In genomic region chr2:145692971-145693478, GRCh38 we compare ENCODE assay signal across 9 cellular contexts.
DNase-seq lines count a peak whose midpoint lies in the region; ATAC-seq and TF ChIP-seq lines count a peak whose summit lies in the region.
"Had no signal": no experiment of that assay in that cellular context is flagged by ENCODE, and none has a peak within 500 bp of the region (broad histone marks: within the 10 kb centered on the region; RNA-seq: fewer than 3 reads in every experiment).

No MANE protein-coding gene starts in this region.

- H3K36me3 Mint-ChIP-seq in endothelial cell (ENCODE audit: low read depth, unreplicated experiment) (no peaks in the 10 kb centered on the region), WTC11 (no peaks in the 10 kb centered on the region)

- no peak overlapping the region for H3K27ac Mint-ChIP-seq in endothelial cell (ENCODE audit: unreplicated experiment)
- H3K27ac Mint-ChIP-seq in WTC11, result no peak overlapping the region
- H3K27ac Mint-ChIP-seq: T-helper 1 cell treated with Interleukin-12 subunit alpha and Interleukin-12 subunit beta and Interleukin-4 antibody, amounts not matched to agents 30 μg/mL and 1 μg/mL, for 36 hours had no signal

- no peak overlapping the region for H3K4me3 Mint-ChIP-seq in endothelial cell (ENCODE audit: unreplicated experiment)
- no peak overlapping the region for H3K4me3 Mint-ChIP-seq in WTC11
- H3K4me3 Mint-ChIP-seq: T-helper 1 cell treated with Interleukin-12 subunit alpha and Interleukin-12 subunit beta and Interleukin-4 antibody, amounts not matched to agents 30 μg/mL and 1 μg/mL, for 36 hours had no signal

- H3K9me3 Mint-ChIP-seq in endothelial cell (ENCODE audit: unreplicated experiment), result no peaks in the 10 kb centered on the region
- no peaks in the 10 kb centered on the region for H3K9me3 Mint-ChIP-seq in WTC11
- H3K9me3 Mint-ChIP-seq: T-helper 1 cell treated with Interleukin-12 subunit alpha and Interleukin-12 subunit beta and Interleukin-4 antibody, amounts not matched to agents 30 μg/mL and 1 μg/mL, for 36 hours had no signal

- POLR2A ChIA-PET in WTC11 (lab: Charles Lee), result no interaction called here

- H3K27me3 Mint-ChIP-seq in endothelial cell (ENCODE audit: unreplicated experiment), result no peaks in the 10 kb centered on the region
- H3K27me3 Mint-ChIP-seq in WTC11 (ENCODE audit: low read depth), result no peaks in the 10 kb centered on the region

- H3K4me3 ChIP-seq in fibroblast of pulmonary artery (replicated peaks; ENCODE audit: low read depth, low read length), result no peak overlapping the region

- peak; percentile 70 for ATAC-seq in GM18519 (IDR thresholded peaks at IDR 0.05; ENCODE audit: low FRiP score, unreplicated experiment)
- peak; percentile 87 for ATAC-seq in HG02678 (IDR thresholded peaks at IDR 0.05; ENCODE audit: unreplicated experiment)
- ATAC-seq in WTC11, result no peak

- H3K4me1 Mint-ChIP-seq in endothelial cell (ENCODE audit: unreplicated experiment) (no peaks in the 10 kb centered on the region), WTC11 (peaks cover 2% of the 10 kb centered on the region)

- DNase-seq in NCI-H446 treated with DMSO at 0.1 percent for 48 hours (lab: John Stamatoyannopoulos, UW), result peak; percentile 27
- DNase-seq in fibroblast of pulmonary artery (ENCODE audit: low read depth), result peak; percentile 91
- no peak for DNase-seq in endothelial cell (ENCODE audit: low spot score)
- no peak for DNase-seq in RKO (ENCODE audit: low spot score)
- no peak for DNase-seq in WTC11 (ENCODE audit: low spot score)
- DNase-seq in cerebellar nuclear complex (lab: John Stamatoyannopoulos, UW), result no peak

- CTCF ChIA-PET in WTC11 (lab: Charles Lee), result interaction anchor here (1.6 kb wide), 1 partner anchor 59 kb away, joined by 4 read pairs; no protein-coding TSS in a partner anchor

- TF ChIP-seq CTCF in fibroblast of pulmonary artery (IDR thresholded peaks at IDR 0.05; ENCODE audit: low read length, missing control alignments), result no peak
- TF ChIP-seq CTCF in endothelial cell (IDR thresholded peaks at IDR 0.05; ENCODE audit: unreplicated experiment), result no peak
- TF ChIP-seq CTCF in WTC11 (IDR thresholded peaks at IDR 0.05), result no peak

TF ChIP-seq in WTC11, 78 proteins besides CTCF, POLR2A, EP300 and RAD21:
- TF ChIP-seq TCF7 (CRISPR knock-in tag; IDR thresholded peaks at IDR 0.05; ENCODE audit: low read depth) (no peak), SP1 (CRISPR knock-in tag; conservative IDR thresholded peaks at IDR 0.05) (no peak), GRHL2 (CRISPR knock-in tag; IDR thresholded peaks at IDR 0.05; ENCODE audit: insufficient replicate concordance, severe bottlenecking) (no peak), E2F4 (CRISPR knock-in tag; IDR thresholded peaks at IDR 0.05; ENCODE audit: borderline replicate concordance, low read depth) (no peak), USF2 (CRISPR knock-in tag; IDR thresholded peaks at IDR 0.05) (no peak), NR2C2 (CRISPR knock-in tag; IDR thresholded peaks at IDR 0.05) (no peak), JUN (CRISPR knock-in tag; IDR thresholded peaks at IDR 0.05) (no peak)
- TF ChIP-seq, protein P1, sequence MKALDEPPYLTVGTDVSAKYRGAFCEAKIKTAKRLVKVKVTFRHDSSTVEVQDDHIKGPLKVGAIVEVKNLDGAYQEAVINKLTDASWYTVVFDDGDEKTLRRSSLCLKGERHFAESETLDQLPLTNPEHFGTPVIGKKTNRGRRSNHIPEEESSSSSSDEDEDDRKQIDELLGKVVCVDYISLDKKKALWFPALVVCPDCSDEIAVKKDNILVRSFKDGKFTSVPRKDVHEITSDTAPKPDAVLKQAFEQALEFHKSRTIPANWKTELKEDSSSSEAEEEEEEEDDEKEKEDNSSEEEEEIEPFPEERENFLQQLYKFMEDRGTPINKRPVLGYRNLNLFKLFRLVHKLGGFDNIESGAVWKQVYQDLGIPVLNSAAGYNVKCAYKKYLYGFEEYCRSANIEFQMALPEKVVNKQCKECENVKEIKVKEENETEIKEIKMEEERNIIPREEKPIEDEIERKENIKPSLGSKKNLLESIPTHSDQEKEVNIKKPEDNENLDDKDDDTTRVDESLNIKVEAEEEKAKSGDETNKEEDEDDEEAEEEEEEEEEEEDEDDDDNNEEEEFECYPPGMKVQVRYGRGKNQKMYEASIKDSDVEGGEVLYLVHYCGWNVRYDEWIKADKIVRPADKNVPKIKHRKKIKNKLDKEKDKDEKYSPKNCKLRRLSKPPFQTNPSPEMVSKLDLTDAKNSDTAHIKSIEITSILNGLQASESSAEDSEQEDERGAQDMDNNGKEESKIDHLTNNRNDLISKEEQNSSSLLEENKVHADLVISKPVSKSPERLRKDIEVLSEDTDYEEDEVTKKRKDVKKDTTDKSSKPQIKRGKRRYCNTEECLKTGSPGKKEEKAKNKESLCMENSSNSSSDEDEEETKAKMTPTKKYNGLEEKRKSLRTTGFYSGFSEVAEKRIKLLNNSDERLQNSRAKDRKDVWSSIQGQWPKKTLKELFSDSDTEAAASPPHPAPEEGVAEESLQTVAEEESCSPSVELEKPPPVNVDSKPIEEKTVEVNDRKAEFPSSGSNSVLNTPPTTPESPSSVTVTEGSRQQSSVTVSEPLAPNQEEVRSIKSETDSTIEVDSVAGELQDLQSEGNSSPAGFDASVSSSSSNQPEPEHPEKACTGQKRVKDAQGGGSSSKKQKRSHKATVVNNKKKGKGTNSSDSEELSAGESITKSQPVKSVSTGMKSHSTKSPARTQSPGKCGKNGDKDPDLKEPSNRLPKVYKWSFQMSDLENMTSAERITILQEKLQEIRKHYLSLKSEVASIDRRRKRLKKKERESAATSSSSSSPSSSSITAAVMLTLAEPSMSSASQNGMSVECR (CRISPR knock-in tag; IDR thresholded peaks at IDR 0.05; ENCODE audit: borderline replicate concordance), result no peak

Comparison
In these comparisons a context has a peak if more than half of its experiments do, and no peak if none do; other contexts are left out.
1. DNase-seq: peak in NCI-H446 treated with DMSO at 0.1 percent for 48 hours (single experiment) and fibroblast of pulmonary artery (single experiment); none in endothelial cell (single experiment), RKO (single experiment), WTC11 (single experiment) and cerebellar nuclear complex (0 of 2).